Comparison of ENCODE assay signal across 17 cellular contexts in genomic region chr7:36266683-36267082, GRCh38.
DNase-seq lines count a peak whose midpoint lies in the region; ATAC-seq, FAIRE-seq and TF ChIP-seq lines count a peak whose summit lies in the region.
"Had no signal": no experiment of that assay in that cellular context is flagged by ENCODE, and none has a peak within 500 bp of the region (broad histone marks: within the 10 kb centered on the region; RNA-seq: fewer than 3 reads in every experiment).

No MANE protein-coding gene starts in this region.

- no peaks in the 10 kb centered on the region for H3K79me2 ChIP-seq in K562 (ENCODE audit: control insufficient read depth, insufficient read depth, low read length)

- ATAC-seq in K562 (no peak), GM18502 (IDR thresholded peaks at IDR 0.05; ENCODE audit: poor library complexity, unreplicated experiment) (no peak)
- ATAC-seq: CD8-positive, alpha-beta T cell had no signal

- no peak for FAIRE-seq in K562 (lab: Jason Lieb, UNC)

- no peak overlapping the region for H2AFZ ChIP-seq in K562 (ENCODE audit: low read depth, low read length)

- TF ChIP-seq EP300 in K562 (IDR thresholded peaks at IDR 0.05; ENCODE audit: low read length) (no peak), sigmoid colon (IDR thresholded peaks at IDR 0.05) (no peak)

- DNase-seq in NCI-H2171 treated with DMSO at 0.1 percent for 48 hours (lab: John Stamatoyannopoulos, UW) (peak; percentile 32), NCI-H2171 (lab: John Stamatoyannopoulos, UW) (no peak), NCI-H2081 treated with DMSO at 0.1 percent for 48 hours (lab: John Stamatoyannopoulos, UW) (peak; percentile 30), K562 (ENCODE audit: extremely low read depth in 1 of 4, low spot score in 3 of 4) (no peak), sigmoid colon (peak; percentile 24), testis (no peak), mucosa of gallbladder (ENCODE audit: low spot score) (no peak)
- DNase-seq: 8988T; BE2C; CD8-positive, alpha-beta T cell; DND-41; H7; MM.1S; NCI-H1105; NCI-H82 had no signal

- H3K9me1 ChIP-seq in K562 (ENCODE audit: control insufficient read depth, insufficient read depth, low read length) = no peaks in the 10 kb centered on the region

- peaks cover 5 to 16% of the 10 kb centered on the region in 2 experiments; a peak in 4 of 5 replicates for H3K27me3 ChIP-seq in K562 (ENCODE audit: control insufficient read depth in 2 of 2, insufficient read depth in 2 of 2, low read length in 2 of 2)
- no peaks in the 10 kb centered on the region for H3K27me3 ChIP-seq in sigmoid colon
- H3K27me3 ChIP-seq in testis = no peaks in the 10 kb centered on the region
- H3K27me3 ChIP-seq: BE2C, SJSA1 had no signal

- H3K27ac ChIP-seq in K562 (ENCODE audit: extremely low read depth, low read depth, low read length) (no peak overlapping the region), sigmoid colon (no peak overlapping the region), testis (no peak overlapping the region)
- H3K27ac ChIP-seq: SJSA1 had no signal

- in situ Hi-C loops in K562 (cut with MboI) = no loop called here

- H3K4me3 ChIP-seq in K562 (no peak overlapping the region), sigmoid colon (no peak overlapping the region), testis (no peak overlapping the region)
- H3K4me3 ChIP-seq: SJSA1 had no signal

- no peaks in the 10 kb centered on the region for H3K36me3 ChIP-seq in K562 (ENCODE audit: control insufficient read depth, insufficient read depth, low read length)
- H3K36me3 ChIP-seq in sigmoid colon = no peaks in the 10 kb centered on the region
- H3K36me3 ChIP-seq in testis (ENCODE audit: low read depth, missing control alignments) = no peaks in the 10 kb centered on the region
- H3K36me3 ChIP-seq: BE2C, SJSA1 had no signal

- POLR2A ChIA-PET in K562 (lab: Yijun Ruan, JAX) = no interaction called here

- no TSS peak for BruUV-seq in K562 (replicated peaks; lab: Mats Ljungman, UMichigan)

- TF ChIP-seq RAD21 in K562 (CRISPR knock-in tag; conservative IDR thresholded peaks at IDR 0.05 in 1 of 2, IDR thresholded peaks at IDR 0.05 in 1 of 2) = no peak

- H4K20me1 ChIP-seq in K562 (replicated peaks; ENCODE audit: control insufficient read depth, insufficient read depth, low read length) = no peaks in the 10 kb centered on the region

- CTCF ChIA-PET in K562 (lab: Yijun Ruan, JAX; ENCODE audit: low intra/inter-chr PET ratio) = no interaction called here

- H3K9ac ChIP-seq in K562 (ENCODE audit: insufficient read depth in 1 of 2, low read depth in 2 of 2, low read length in 2 of 2) = no peak overlapping the region

- WGBS in K562 (ENCODE audit: insufficient coverage, low coverage, missing lambda C conversion rate) = 0% methylated on average over 3 of the region's 3 CpGs
- 78 to 93% methylated on average over 3 of the region's 3 CpGs for WGBS in sigmoid colon, 2 donors
- WGBS in testis, 2 donors = 96 to 100% methylated on average over 3 of the region's 3 CpGs

- no peak for TF ChIP-seq CTCF in K562 (IDR thresholded peaks at IDR 0.05 in 2 of 3, conservative IDR thresholded peaks at IDR 0.05 in 1 of 3; ENCODE audit: insufficient read depth in 2 of 3, low read depth in 1 of 3, low read length in 3 of 3)
- TF ChIP-seq CTCF in sigmoid colon (IDR thresholded peaks at IDR 0.05) = no peak
- TF ChIP-seq CTCF in testis (IDR thresholded peaks at IDR 0.05) = no peak

- H3K4me2 ChIP-seq in K562 (ENCODE audit: insufficient read depth, low read length) = no peak overlapping the region

- H3K9me3 ChIP-seq in K562 (replicated peaks; ENCODE audit: control insufficient read depth, insufficient read depth, low read depth, low read length) (no peaks in the 10 kb centered on the region), sigmoid colon (no peaks in the 10 kb centered on the region), testis (no peaks in the 10 kb centered on the region)
- H3K9me3 ChIP-seq: BE2C, SJSA1 had no signal

- TF ChIP-seq POLR2A in K562 (conservative IDR thresholded peaks at IDR 0.05) (no peak), sigmoid colon (IDR thresholded peaks at IDR 0.05) (no peak), testis (IDR thresholded peaks at IDR 0.05) (no peak)

- H3K4me1 ChIP-seq in K562 (replicated peaks in 1 of 2; ENCODE audit: control insufficient read depth in 2 of 2, insufficient read depth in 2 of 2, low read length in 2 of 2) (no peaks in the 10 kb centered on the region), sigmoid colon (peaks cover 0 to 64% (median 62%) of the 10 kb centered on the region in 4 donors), testis (no peaks in the 10 kb centered on the region)

- intact Hi-C loops in K562 (cut with micrococcal nuclease) (no loop called here), sigmoid colon (cut with DNase I) (no loop called here), testis (cut with DNase I; ENCODE audit: low total_unique reads) (no loop called here)

TF ChIP-seq in K562, 482 proteins besides CTCF, POLR2A, EP300 and RAD21:
- TF ChIP-seq MAX (CRISPR knock-in tag; IDR thresholded peaks at IDR 0.05) (no peak), ELK3 (CRISPR knock-in tag; IDR thresholded peaks at IDR 0.05) (no peak), ZNF146 (CRISPR knock-in tag; IDR thresholded peaks at IDR 0.05; ENCODE audit: unreplicated experiment) (peak; percentile 67), NFIX (CRISPR knock-in tag; IDR thresholded peaks at IDR 0.05; ENCODE audit: low read depth) (no peak), CBFA2T2 (conservative IDR thresholded peaks at IDR 0.05) (no peak), CHD4 (IDR thresholded peaks at IDR 0.05; ENCODE audit: insufficient read depth, insufficient replicate concordance, low read depth, low read length, poor library complexity, severe bottlenecking) (no peak), PREB (CRISPR knock-in tag; IDR thresholded peaks at IDR 0.05) (no peak)

Comparison
In these comparisons a context has a peak if more than half of its experiments do, and no peak if none do; other contexts are left out.
1. DNase-seq: peak in NCI-H2171 treated with DMSO at 0.1 percent for 48 hours (single experiment), NCI-H2081 treated with DMSO at 0.1 percent for 48 hours (single experiment) and sigmoid colon (single experiment); none in NCI-H2171 (single experiment), K562 (0 of 4), testis (single experiment) and mucosa of gallbladder (single experiment).